34 cellular contexts compared by ENCODE assay signal in genomic region chr10:128362514-128362913, GRCh38.
"Had no signal": no experiment of that assay in that cellular context is flagged by ENCODE, and none has a peak within 500 bp of the region (broad histone marks: within the 10 kb centered on the region; RNA-seq: fewer than 3 reads in every experiment).

No MANE protein-coding gene starts in this region.

- H3K9me3 Mint-ChIP-seq: activated CD4-positive, alpha-beta memory T cell treated with anti-CD3 and anti-CD28 coated beads for 36 hours; activated naive CD4-positive, alpha-beta T cell treated with anti-CD3 and anti-CD28 coated beads for 36 hours; activated naive CD4-positive, alpha-beta T cell treated with anti-CD3 and anti-CD28 coated beads, Interleukin-2, amount 50 U/mL, for 24 hours; activated naive CD8-positive, alpha-beta T cell treated with anti-CD3 and anti-CD28 coated beads for 36 hours; activated naive CD8-positive, alpha-beta T cell treated with anti-CD3 and anti-CD28 coated beads, Interleukin-2, amount 50 U/mL, for 24 hours; activated T-helper 1 cell treated with anti-CD3 and anti-CD28 coated beads, Interleukin-12 subunit alpha, Interleukin-12 subunit beta, Interleukin-2, Interleukin-4 antibody, amounts not matched to agents 30 ng/mL and 10 ng/mL and 1 ng/mL, durations not matched to agents 14 hours and 24 hours and 36 hours; activated T-helper 2 cell treated with anti-CD3 and anti-CD28 coated beads, Interferon-gamma antibody, Interleukin-2, Interleukin-4, amounts not matched to agents 10 μg/mL and 5 μg/mL and 100 μg/mL, durations not matched to agents 14 hours and 24 hours and 36 hours; T-helper 2 cell treated with Interferon-gamma antibody and Interleukin-4, amounts not matched to agents 5 μg/mL and 100 μg/mL, for 36 hours had no signal

- H3K4me3 ChIP-seq: adrenal gland, breast epithelium, cardiac muscle cell, colonic mucosa had no signal

- H3K36me3 Mint-ChIP-seq: activated CD4-positive, alpha-beta memory T cell treated with anti-CD3 and anti-CD28 coated beads for 36 hours; activated CD8-positive, alpha-beta memory T cell treated with anti-CD3 and anti-CD28 coated beads, Interleukin-2, amount 10 ng/mL, durations not matched to agents 7 days and 5 days; activated naive CD4-positive, alpha-beta T cell treated with anti-CD3 and anti-CD28 coated beads, Interleukin-2, amount 50 U/mL, for 24 hours; activated naive CD8-positive, alpha-beta T cell treated with anti-CD3 and anti-CD28 coated beads for 36 hours; brain had no signal

- H3K36me3 ChIP-seq: adrenal gland, breast epithelium, cardiac muscle cell, colonic mucosa had no signal

- DNase-seq: activated CD4-positive, alpha-beta memory T cell treated with anti-CD3 and anti-CD28 coated beads for 36 hours; activated CD4-positive, alpha-beta T cell treated with anti-CD3 and anti-CD28 coated beads for 1 hour; activated CD4-positive, alpha-beta T cell treated with anti-CD3 and anti-CD28 coated beads for 4 hours; activated CD4-positive, alpha-beta T cell treated with anti-CD3 and anti-CD28 coated beads, Interleukin-2, amount 50 U/mL, for 1 hour; activated CD8-positive, alpha-beta memory T cell treated with anti-CD3 and anti-CD28 coated beads, Interleukin-2, amount 10 ng/mL, durations not matched to agents 7 days and 5 days; activated CD8-positive, alpha-beta memory T cell treated with anti-CD3 and anti-CD28 coated beads, Interleukin-2, amount 50 U/mL, for 4 hours; activated CD8-positive, alpha-beta T cell treated with anti-CD3 and anti-CD28 coated beads, Interleukin-2, amount 10 ng/mL, durations not matched to agents 7 days and 5 days; activated effector memory CD4-positive, alpha-beta T cell treated with anti-CD3 and anti-CD28 coated beads, Interleukin-2, amount 50 U/mL, for 16 hours; activated naive CD4-positive, alpha-beta T cell treated with anti-CD3 and anti-CD28 coated beads for 36 hours; activated naive CD8-positive, alpha-beta T cell treated with anti-CD3 and anti-CD28 coated beads for 36 hours; activated naive CD8-positive, alpha-beta T cell treated with anti-CD3 and anti-CD28 coated beads, Interleukin-2, amount 50 U/mL, for 24 hours; activated T-cell treated with anti-CD3 and anti-CD28 coated beads, Interleukin-2, amount 50 U/mL, for 1 hour; activated T-cell treated with anti-CD3 and anti-CD28 coated beads, Interleukin-2, amount 50 U/mL, for 48 hours; adrenal gland; amygdala; aorta; central memory CD4-positive, alpha-beta T cell; cerebellar nuclear complex; colonic mucosa; effector CD8-positive, alpha-beta T cell; foreskin fibroblast; head of caudate nucleus; hippocampal formation; T-helper 17 cell had no signal

- H3K4me1 ChIP-seq: adrenal gland, breast epithelium, colonic mucosa had no signal

- H3K4me1 Mint-ChIP-seq: activated CD8-positive, alpha-beta memory T cell treated with anti-CD3 and anti-CD28 coated beads, Interleukin-2, amount 10 ng/mL, durations not matched to agents 7 days and 5 days; activated naive CD4-positive, alpha-beta T cell treated with anti-CD3 and anti-CD28 coated beads, Interleukin-2, amount 50 U/mL, for 24 hours; activated naive CD8-positive, alpha-beta T cell treated with anti-CD3 and anti-CD28 coated beads for 36 hours; activated naive CD8-positive, alpha-beta T cell treated with anti-CD3 and anti-CD28 coated beads, Interleukin-2, amount 50 U/mL, for 24 hours; brain; T-helper 17 cell; WTC11 had no signal

- H3K27ac Mint-ChIP-seq: activated CD4-positive, alpha-beta memory T cell treated with anti-CD3 and anti-CD28 coated beads for 36 hours; activated CD8-positive, alpha-beta memory T cell treated with anti-CD3 and anti-CD28 coated beads, Interleukin-2, amount 10 ng/mL, durations not matched to agents 7 days and 5 days; activated CD8-positive, alpha-beta T cell treated with anti-CD3 and anti-CD28 coated beads, Interleukin-2, amount 10 ng/mL, durations not matched to agents 7 days and 5 days; activated naive CD4-positive, alpha-beta T cell treated with anti-CD3 and anti-CD28 coated beads for 36 hours; activated naive CD4-positive, alpha-beta T cell treated with anti-CD3 and anti-CD28 coated beads, Interleukin-2, amount 50 U/mL, for 24 hours; activated naive CD8-positive, alpha-beta T cell treated with anti-CD3 and anti-CD28 coated beads for 36 hours; activated naive CD8-positive, alpha-beta T cell treated with anti-CD3 and anti-CD28 coated beads, Interleukin-2, amount 50 U/mL, for 24 hours; activated T-helper 1 cell treated with anti-CD3 and anti-CD28 coated beads, Interleukin-12 subunit alpha, Interleukin-12 subunit beta, Interleukin-2, Interleukin-4 antibody, amounts not matched to agents 30 ng/mL and 10 ng/mL and 1 ng/mL, durations not matched to agents 14 hours and 24 hours and 36 hours; activated T-helper 2 cell treated with anti-CD3 and anti-CD28 coated beads, Interferon-gamma antibody, Interleukin-2, Interleukin-4, amounts not matched to agents 10 μg/mL and 5 μg/mL and 100 μg/mL, durations not matched to agents 14 hours and 24 hours and 36 hours; brain; T-helper 17 cell; T-helper 2 cell treated with Interferon-gamma antibody and Interleukin-4, amounts not matched to agents 5 μg/mL and 100 μg/mL, for 36 hours; WTC11 had no signal

- H3K4me3 Mint-ChIP-seq: activated CD4-positive, alpha-beta memory T cell treated with anti-CD3 and anti-CD28 coated beads for 36 hours; activated CD8-positive, alpha-beta memory T cell treated with anti-CD3 and anti-CD28 coated beads, Interleukin-2, amount 10 ng/mL, durations not matched to agents 7 days and 5 days; activated CD8-positive, alpha-beta T cell treated with anti-CD3 and anti-CD28 coated beads, Interleukin-2, amount 10 ng/mL, durations not matched to agents 7 days and 5 days; activated naive CD4-positive, alpha-beta T cell treated with anti-CD3 and anti-CD28 coated beads for 36 hours; activated naive CD4-positive, alpha-beta T cell treated with anti-CD3 and anti-CD28 coated beads, Interleukin-2, amount 50 U/mL, for 24 hours; activated naive CD8-positive, alpha-beta T cell treated with anti-CD3 and anti-CD28 coated beads for 36 hours; activated naive CD8-positive, alpha-beta T cell treated with anti-CD3 and anti-CD28 coated beads, Interleukin-2, amount 50 U/mL, for 24 hours; activated T-helper 1 cell treated with anti-CD3 and anti-CD28 coated beads, Interleukin-12 subunit alpha, Interleukin-12 subunit beta, Interleukin-2, Interleukin-4 antibody, amounts not matched to agents 30 ng/mL and 10 ng/mL and 1 ng/mL, durations not matched to agents 14 hours and 24 hours and 36 hours; brain; T-helper 17 cell; T-helper 2 cell treated with Interferon-gamma antibody and Interleukin-4, amounts not matched to agents 5 μg/mL and 100 μg/mL, for 36 hours; WTC11 had no signal

- H3K27me3 ChIP-seq: cardiac muscle cell, colonic mucosa had no signal

- H3K9me3 ChIP-seq: adrenal gland, breast epithelium, colonic mucosa had no signal

- H3K27ac ChIP-seq: adrenal gland, breast epithelium, cardiac muscle cell, colonic mucosa, epithelial cell of prostate, VCaP had no signal
